Comparison of ENCODE assay signal across 12 cellular contexts in genomic region chr5:142059304-142059940, GRCh38. TPM values are rescaled to one million over a fixed set of nuclear protein-coding genes. Genes with fewer than 3 reads are reported as not detected.
DNase-seq lines count a peak whose midpoint lies in the region; ATAC-seq and TF ChIP-seq lines count a peak whose summit lies in the region.
"Had no signal": no experiment of that assay in that cellular context is flagged by ENCODE, and none has a peak within 500 bp of the region (broad histone marks: within the 10 kb centered on the region; RNA-seq: fewer than 3 reads in every experiment).

No MANE protein-coding gene starts in this region.

- H3K27me3 Mint-ChIP-seq in HFFc6 (ENCODE audit: insufficient read depth): peaks cover 1% of the 10 kb centered on the region; the same call in 1 of the 2 replicates
- H3K27me3 Mint-ChIP-seq in stimulated activated memory B cell treated with anti-CD40 and anti-IgM and Interleukin-4, amounts not matched to agents 10 μg/mL and 1 μg/mL and 100 μg/mL, for 72 hours: peaks cover 33% of the 10 kb centered on the region
- H3K27me3 Mint-ChIP-seq in activated CD4-positive, alpha-beta T cell treated with anti-CD3 and anti-CD28 coated beads, Interleukin-2, amount 10 ng/mL, durations not matched to agents 24 days and 14 days: no peaks in the 10 kb centered on the region

- no peaks in the 10 kb centered on the region for H3K36me3 Mint-ChIP-seq in HFFc6 (ENCODE audit: low read depth)
- no peaks in the 10 kb centered on the region for H3K36me3 Mint-ChIP-seq in stimulated activated memory B cell treated with anti-CD40 and anti-IgM and Interleukin-4, amounts not matched to agents 10 μg/mL and 1 μg/mL and 100 μg/mL, for 72 hours
- H3K36me3 Mint-ChIP-seq in activated CD4-positive, alpha-beta T cell treated with anti-CD3 and anti-CD28 coated beads, Interleukin-2, amount 10 ng/mL, durations not matched to agents 24 days and 14 days (ENCODE audit: low read depth): no peaks in the 10 kb centered on the region
- H3K36me3 Mint-ChIP-seq: stimulated activated naive B cell treated with anti-CD40 and anti-IgM and Interleukin-4, amounts not matched to agents 10 μg/mL and 1 μg/mL and 100 μg/mL, for 72 hours had no signal

- no peak for ATAC-seq in stimulated activated memory B cell treated with anti-CD40 and anti-IgM and Interleukin-4, amounts not matched to agents 10 μg/mL and 1 μg/mL and 100 μg/mL, for 72 hours
- ATAC-seq in GM18909 (IDR thresholded peaks at IDR 0.05; ENCODE audit: poor library complexity, unreplicated experiment): no peak
- ATAC-seq: stimulated activated naive B cell treated with anti-CD40 and anti-IgM and Interleukin-4, amounts not matched to agents 10 μg/mL and 1 μg/mL and 100 μg/mL, for 72 hours had no signal

- H3K4me3 Mint-ChIP-seq in HFFc6: no peak overlapping the region
- no peak overlapping the region for H3K4me3 Mint-ChIP-seq in stimulated activated memory B cell treated with anti-CD40 and anti-IgM and Interleukin-4, amounts not matched to agents 10 μg/mL and 1 μg/mL and 100 μg/mL, for 72 hours
- no peak overlapping the region for H3K4me3 Mint-ChIP-seq in activated CD4-positive, alpha-beta T cell treated with anti-CD3 and anti-CD28 coated beads, Interleukin-2, amount 10 ng/mL, durations not matched to agents 24 days and 14 days
- H3K4me3 Mint-ChIP-seq: B cell; stimulated activated naive B cell treated with anti-CD40 and anti-IgM and Interleukin-4, amounts not matched to agents 10 μg/mL and 1 μg/mL and 100 μg/mL, for 72 hours had no signal

- DNase-seq in AG08395 (ENCODE audit: low spot score) (peak; percentile 37), HFFc6 (peak; percentile 3), astrocyte of the hippocampus (ENCODE audit: low read depth, low spot score) (peak; percentile 23), iPS-NIHi7 (ENCODE audit: extremely low spot score) (peak; percentile 58)
- no peak for DNase-seq in activated CD4-positive, alpha-beta T cell treated with anti-CD3 and anti-CD28 coated beads, Interleukin-2, amount 50 U/mL, for 4 hours
- no peak for DNase-seq in activated CD4-positive, alpha-beta T cell treated with anti-CD3 and anti-CD28 coated beads, Interleukin-2, amount 10 ng/mL, durations not matched to agents 24 days and 14 days
- DNase-seq: caudate nucleus; NCI-H446; stimulated activated naive B cell treated with anti-CD40 and anti-IgM and Interleukin-4, amounts not matched to agents 10 μg/mL and 1 μg/mL and 100 μg/mL, for 72 hours had no signal

- peak; percentile 12; the same call in 1 of the 2 replicates for TF ChIP-seq CTCF in HFFc6 (IDR thresholded peaks at IDR 0.05)

- H3K27ac Mint-ChIP-seq in HFFc6: no peak overlapping the region
- H3K27ac Mint-ChIP-seq in stimulated activated memory B cell treated with anti-CD40 and anti-IgM and Interleukin-4, amounts not matched to agents 10 μg/mL and 1 μg/mL and 100 μg/mL, for 72 hours: no peak overlapping the region
- no peak overlapping the region for H3K27ac Mint-ChIP-seq in activated CD4-positive, alpha-beta T cell treated with anti-CD3 and anti-CD28 coated beads, Interleukin-2, amount 10 ng/mL, durations not matched to agents 24 days and 14 days
- H3K27ac Mint-ChIP-seq: B cell; stimulated activated naive B cell treated with anti-CD40 and anti-IgM and Interleukin-4, amounts not matched to agents 10 μg/mL and 1 μg/mL and 100 μg/mL, for 72 hours had no signal

- peaks cover 27% of the 10 kb centered on the region for H3K4me1 Mint-ChIP-seq in HFFc6 (ENCODE audit: low read depth)
- peaks cover 11% of the 10 kb centered on the region for H3K4me1 Mint-ChIP-seq in stimulated activated memory B cell treated with anti-CD40 and anti-IgM and Interleukin-4, amounts not matched to agents 10 μg/mL and 1 μg/mL and 100 μg/mL, for 72 hours
- H3K4me1 Mint-ChIP-seq in activated CD4-positive, alpha-beta T cell treated with anti-CD3 and anti-CD28 coated beads, Interleukin-2, amount 10 ng/mL, durations not matched to agents 24 days and 14 days: peaks cover 12% of the 10 kb centered on the region

- intact Hi-C loops in activated CD4-positive, alpha-beta T cell treated with anti-CD3 and anti-CD28 coated beads, Interleukin-2, amount 10 ng/mL, durations not matched to agents 24 days and 14 days (cut with micrococcal nuclease): no loop called here

- H3K9me3 Mint-ChIP-seq in HFFc6: no peaks in the 10 kb centered on the region
- H3K9me3 Mint-ChIP-seq in stimulated activated memory B cell treated with anti-CD40 and anti-IgM and Interleukin-4, amounts not matched to agents 10 μg/mL and 1 μg/mL and 100 μg/mL, for 72 hours: no peaks in the 10 kb centered on the region
- no peaks in the 10 kb centered on the region for H3K9me3 Mint-ChIP-seq in activated CD4-positive, alpha-beta T cell treated with anti-CD3 and anti-CD28 coated beads, Interleukin-2, amount 10 ng/mL, durations not matched to agents 24 days and 14 days
- H3K9me3 Mint-ChIP-seq: stimulated activated naive B cell treated with anti-CD40 and anti-IgM and Interleukin-4, amounts not matched to agents 10 μg/mL and 1 μg/mL and 100 μg/mL, for 72 hours had no signal

RNA-seq across cellular contexts. Expression of gene GNPDA1, which starts 46.6 kb away (rescaled TPM):
- total RNA-seq in HFFc6 (2021; fragmentation: NEBNext Ultra II Directional; extraction: Animal tissue kit (Norgen Biotek cat#: 25700)): 10 to 100 TPM; 25.1 to 32.6 (median 30.0) TPM
- 108 and 114 TPM in 2 replicates for total RNA-seq in activated CD4-positive, alpha-beta T cell treated with anti-CD3 and anti-CD28 coated beads, Interleukin-2, amount 10 ng/mL, durations not matched to agents 24 days and 14 days

RNA-seq across cellular contexts. Expression of gene NDFIP1, which starts 49.2 kb away (rescaled TPM):
- 10 to 100 TPM; 57.7 to 69.9 (median 63.0) TPM for total RNA-seq in HFFc6 (2021; fragmentation: NEBNext Ultra II Directional; extraction: Animal tissue kit (Norgen Biotek cat#: 25700))
- total RNA-seq in activated CD4-positive, alpha-beta T cell treated with anti-CD3 and anti-CD28 coated beads, Interleukin-2, amount 10 ng/mL, durations not matched to agents 24 days and 14 days: 114 and 122 TPM in 2 replicates

Comparison
In these comparisons a context has a peak if more than half of its experiments do, and no peak if none do; other contexts are left out.
1. DNase-seq: peak in AG08395 (single experiment), HFFc6 (single experiment), astrocyte of the hippocampus (single experiment) and iPS-NIHi7 (single experiment); none in activated CD4-positive, alpha-beta T cell treated with anti-CD3 and anti-CD28 coated beads, Interleukin-2, amount 50 U/mL, for 4 hours (0 of 2) and activated CD4-positive, alpha-beta T cell treated with anti-CD3 and anti-CD28 coated beads, Interleukin-2, amount 10 ng/mL, durations not matched to agents 24 days and 14 days (single experiment).